Comparison of ENCODE assay signal across 1 cellular context in genomic region chr1:16217061-16217785, GRCh38.
TF ChIP-seq lines count a peak whose summit lies in the region.

No MANE protein-coding gene starts in this region.

TF ChIP-seq in HEK293, 187 proteins besides CTCF, POLR2A, EP300 and RAD21 (continued from another document):
- TF ChIP-seq ZNF785 (tag by site-specific recombination; IDR thresholded peaks at IDR 0.05) = no peak
- TF ChIP-seq ZBTB7A (tag by site-specific recombination; IDR thresholded peaks at IDR 0.05; ENCODE audit: low read depth) = no peak
- no peak for TF ChIP-seq ZXDB (tag by site-specific recombination; IDR thresholded peaks at IDR 0.05)
- no peak for TF ChIP-seq ZNF404 (tag by site-specific recombination; IDR thresholded peaks at IDR 0.05)
- TF ChIP-seq PRDM6 (tag by site-specific recombination; IDR thresholded peaks at IDR 0.05) = no peak
- TF ChIP-seq ZBTB1 (tag by site-specific recombination; IDR thresholded peaks at IDR 0.05) = no peak
- peak; percentile 37; the same call in 1 of the 2 replicates for TF ChIP-seq GLIS1 (tag by site-specific recombination; IDR thresholded peaks at IDR 0.05)
- no peak for TF ChIP-seq ZNF184 (tag by site-specific recombination; IDR thresholded peaks at IDR 0.05)
TF ChIP-seq in HEK293: peak in this region for 19.
